20 cellular contexts compared by ENCODE assay signal in the genomic region with DNA sequence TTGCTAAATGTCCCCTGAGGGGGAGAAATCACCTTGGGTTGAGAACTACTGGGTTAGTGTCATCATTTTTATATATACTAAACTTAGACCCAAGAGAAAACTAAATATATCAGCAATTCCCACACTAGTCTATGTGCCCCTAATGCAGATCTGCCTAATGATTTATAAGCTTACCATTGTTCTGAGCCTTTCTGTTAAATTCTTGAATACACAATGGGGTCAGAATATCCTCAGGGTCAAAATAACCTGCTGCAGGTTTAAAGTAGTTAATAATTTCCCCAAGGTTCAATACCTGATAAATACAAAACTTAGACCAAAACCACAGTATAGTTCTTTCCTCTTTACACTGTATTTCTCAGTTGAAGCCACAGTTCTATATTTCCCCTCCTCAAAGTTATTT. TPM values are rescaled to one million over a fixed set of nuclear protein-coding genes. Genes with fewer than 3 reads are reported as not detected.
DNase-seq lines count a peak whose midpoint lies in the region; ATAC-seq, FAIRE-seq and TF ChIP-seq lines count a peak whose summit lies in the region.
"Had no signal": no experiment of that assay in that cellular context is flagged by ENCODE, and none has a peak within 500 bp of the region (broad histone marks: within the 10 kb centered on the region; RNA-seq: fewer than 3 reads in every experiment).

No MANE protein-coding gene starts in this region.

- in situ Hi-C loops in HepG2 (cut with HindIII; ENCODE audit: extremely low pct_ligation_motif_present, low pct_unique_long_range_greater_than_20kb) (no loop called here), gastrocnemius medialis (cut with MboI; ENCODE audit: low sequenced_read_pairs in 4 of 4) (no loop called here)

- H3K9me3 ChIP-seq in HepG2 (ENCODE audit: low read length) (no peaks in the 10 kb centered on the region), gastrocnemius medialis (no peaks in the 10 kb centered on the region)
- H3K9me3 ChIP-seq: SJSA1 had no signal

- FAIRE-seq in GM19239 (lab: Jason Lieb, UNC) (peak; percentile 47), HepG2 (lab: Jason Lieb, UNC) (no peak)
- FAIRE-seq: K562 had no signal

- no TSS peak for BruUV-seq in HepG2 (replicated peaks; lab: Mats Ljungman, UMichigan)

- no peak overlapping the region for H3K9ac ChIP-seq in HepG2 (ENCODE audit: insufficient read depth, low read depth, low read length)

- intact Hi-C loops in HepG2 (cut with micrococcal nuclease; ENCODE audit: unreplicated experiment) (loop anchor here (1.0 kb wide), 1 partner anchor 11 kb away; no protein-coding TSS in a partner anchor), gastrocnemius medialis (cut with DNase I; ENCODE audit: low total_unique reads) (no loop called here)

- no peak for TF ChIP-seq POLR2A in HepG2 (IDR thresholded peaks at IDR 0.05; ENCODE audit: insufficient read depth in 1 of 2, low read depth in 2 of 2, low read length in 2 of 2)
- no peak for TF ChIP-seq POLR2A in gastrocnemius medialis (IDR thresholded peaks at IDR 0.05)

- peak overlapping the region; percentile 37; the same call in 1 of the 2 replicates for H3K4me2 ChIP-seq in HepG2 (ENCODE audit: low read depth, low read length)

- H4K20me1 ChIP-seq in HepG2 (ENCODE audit: insufficient read depth, low read length): peaks cover 5% of the 10 kb centered on the region; the same call in 1 of the 2 replicates

- peaks cover 31% of the 10 kb centered on the region for H3K4me1 Mint-ChIP-seq in type B pancreatic cell (ENCODE audit: unreplicated experiment)
- H3K4me1 Mint-ChIP-seq in activated naive CD4-positive, alpha-beta T cell treated with anti-CD3 and anti-CD28 coated beads, Interleukin-2, amount 10 ng/mL, durations not matched to agents 7 days and 5 days: peaks cover 23% of the 10 kb centered on the region

- ATAC-seq in HepG2 (no peak), gastrocnemius medialis (no peak)
- ATAC-seq: K562, Panc1, T-helper 17 cell had no signal

- no peak overlapping the region for H3K27ac Mint-ChIP-seq in type B pancreatic cell
- no peak overlapping the region for H3K27ac Mint-ChIP-seq in activated naive CD4-positive, alpha-beta T cell treated with anti-CD3 and anti-CD28 coated beads, Interleukin-2, amount 10 ng/mL, durations not matched to agents 7 days and 5 days
- H3K27ac Mint-ChIP-seq: T-helper 17 cell had no signal

- POLR2A ChIA-PET in HepG2 (lab: Yijun Ruan, JAX): no interaction called here

- TF ChIP-seq CTCF in HL-60 (IDR thresholded peaks at IDR 0.05; ENCODE audit: insufficient read depth, low read length) (no peak), HepG2 (CRISPR knock-in tag; IDR thresholded peaks at IDR 0.05) (no peak), gastrocnemius medialis (IDR thresholded peaks at IDR 0.05 in 4 of 5, conservative IDR thresholded peaks at IDR 0.05 in 1 of 5) (no peak), type B pancreatic cell (conservative IDR thresholded peaks at IDR 0.05) (no peak)

- H3K27ac ChIP-seq in HL-60 (replicated peaks): peak overlapping the region; percentile 67
- no peak overlapping the region for H3K27ac ChIP-seq in HepG2 (ENCODE audit: extremely low read length, insufficient read depth, low read length)
- H3K27ac ChIP-seq in gastrocnemius medialis: peak overlapping the region; percentile 3 to 90 (median 70)
- H3K27ac ChIP-seq: SJSA1 had no signal

- TF ChIP-seq EP300 in HepG2 (IDR thresholded peaks at IDR 0.05; ENCODE audit: low read depth in 2 of 2, low read length in 2 of 2): no peak
- no peak for TF ChIP-seq EP300 in HepG2 (CRISPR knock-in tag; IDR thresholded peaks at IDR 0.05; ENCODE audit: borderline replicate concordance)

- no peak for DNase-seq in GM19239 (ENCODE audit: insufficient read length, low spot score)
- no peak for DNase-seq in HL-60 (ENCODE audit: low read depth in 1 of 2, low spot score in 1 of 2)
- no peak for DNase-seq in HepG2 (ENCODE audit: low spot score)
- no peak for DNase-seq in gastrocnemius medialis
- no peak for DNase-seq in type B pancreatic cell (ENCODE audit: extremely low spot score, unreplicated experiment)
- DNase-seq in activated CD8-positive, alpha-beta memory T cell treated with anti-CD3 and anti-CD28 coated beads for 24 hours: no peak
- DNase-seq in activated naive CD4-positive, alpha-beta T cell treated with anti-CD3 and anti-CD28 coated beads, Interleukin-2, amount 10 ng/mL, durations not matched to agents 7 days and 5 days: no peak
- DNase-seq: ACHN, C1 segment of cervical spinal cord, DMS79 treated with DMSO at 0.1 percent for 48 hours, GOT3, NCI-H1417, NCI-H187, NCI-H2227 treated with DMSO at 0.1 percent for 48 hours, NCI-H510A treated with DMSO at 0.1 percent for 48 hours, NCI-H774, T-helper 17 cell had no signal

- H3K4me3 ChIP-seq in HL-60 (replicated peaks; ENCODE audit: insufficient read depth, low read length) (no peak overlapping the region), HepG2 (replicated peaks in 1 of 3; ENCODE audit: insufficient read depth in 1 of 3, low read depth in 2 of 3, low read length in 3 of 3) (no peak overlapping the region; a peak in 1 of 6 replicates), gastrocnemius medialis (no peak overlapping the region)
- H3K4me3 ChIP-seq: K562, SJSA1 had no signal

- H2AFZ ChIP-seq in HepG2 (ENCODE audit: low read length): no peak overlapping the region

- CTCF ChIA-PET in HepG2 (lab: Yijun Ruan, JAX; ENCODE audit: low intra/inter-chr PET ratio, low total read pairs): no interaction called here
- CTCF ChIA-PET in activated naive CD4-positive, alpha-beta T cell treated with anti-CD3 and anti-CD28 coated beads, Interleukin-2, amount 10 ng/mL, durations not matched to agents 7 days and 5 days (lab: Charles Lee): no interaction called here

- H3K36me3 ChIP-seq in HepG2 (replicated peaks in 1 of 2; ENCODE audit: control insufficient read depth in 1 of 2, insufficient read depth in 2 of 2, low read length in 2 of 2) (no peaks in the 10 kb centered on the region), gastrocnemius medialis (no peaks in the 10 kb centered on the region)
- H3K36me3 ChIP-seq: SJSA1 had no signal

- peaks cover 3% of the 10 kb centered on the region for H3K36me3 Mint-ChIP-seq in type B pancreatic cell
- H3K36me3 Mint-ChIP-seq in activated naive CD4-positive, alpha-beta T cell treated with anti-CD3 and anti-CD28 coated beads, Interleukin-2, amount 10 ng/mL, durations not matched to agents 7 days and 5 days: peaks cover 10% of the 10 kb centered on the region

- peaks cover 78% of the 10 kb centered on the region for H3K79me2 ChIP-seq in HepG2 (ENCODE audit: insufficient read depth, low read length)

- H3K4me3 Mint-ChIP-seq in type B pancreatic cell: no peak overlapping the region
- no peak overlapping the region for H3K4me3 Mint-ChIP-seq in activated naive CD4-positive, alpha-beta T cell treated with anti-CD3 and anti-CD28 coated beads, Interleukin-2, amount 10 ng/mL, durations not matched to agents 7 days and 5 days
- H3K4me3 Mint-ChIP-seq: T-helper 17 cell had no signal

- H3K27me3 Mint-ChIP-seq in type B pancreatic cell: no peaks in the 10 kb centered on the region
- H3K27me3 Mint-ChIP-seq in activated naive CD4-positive, alpha-beta T cell treated with anti-CD3 and anti-CD28 coated beads, Interleukin-2, amount 10 ng/mL, durations not matched to agents 7 days and 5 days: no peaks in the 10 kb centered on the region
- H3K27me3 Mint-ChIP-seq: T-helper 17 cell had no signal

- no peak for TF ChIP-seq RAD21 in HepG2 (CRISPR knock-in tag; IDR thresholded peaks at IDR 0.05)

- no peaks in the 10 kb centered on the region for H3K9me3 Mint-ChIP-seq in type B pancreatic cell
- H3K9me3 Mint-ChIP-seq in activated naive CD4-positive, alpha-beta T cell treated with anti-CD3 and anti-CD28 coated beads, Interleukin-2, amount 10 ng/mL, durations not matched to agents 7 days and 5 days: no peaks in the 10 kb centered on the region

- peaks cover 55% of the 10 kb centered on the region for H3K4me1 ChIP-seq in HepG2 (ENCODE audit: insufficient read depth, low read length)
- H3K4me1 ChIP-seq in gastrocnemius medialis: peaks cover 48 to 60% of the 10 kb centered on the region in 2 donors

- H3K27me3 ChIP-seq in HL-60 (ENCODE audit: insufficient read depth, poor library complexity, severe bottlenecking): no peaks in the 10 kb centered on the region
- H3K27me3 ChIP-seq in HepG2 (ENCODE audit: control insufficient read depth in 1 of 2, insufficient read depth in 2 of 2, low read length in 2 of 2): peaks cover 0 to 1% of the 10 kb centered on the region in 2 experiments; a peak in 1 of 5 replicates
- H3K27me3 ChIP-seq in gastrocnemius medialis: no peaks in the 10 kb centered on the region
- H3K27me3 ChIP-seq: SJSA1 had no signal

TF ChIP-seq in HepG2, 621 proteins besides CTCF, POLR2A, EP300 and RAD21 (continues in another document):
- no peak for TF ChIP-seq ZBTB1 (CRISPR knock-in tag; IDR thresholded peaks at IDR 0.05; ENCODE audit: borderline replicate concordance)

RNA-seq across cellular contexts. Expression of a gene that starts 4.6 kb away (rescaled TPM):
- total RNA-seq in HepG2 (2016; rRNA removed; fragmentation: Illumina TruSeq; extraction: Trizol) (16.0 and 17.3 TPM in 2 replicates), gastrocnemius medialis (10 to 100 TPM; 24.7 to 37.9 (median 29.7) TPM), type B pancreatic cell (ENCODE audit: low replicate concordance) (15.1 and 19.6 TPM in 2 replicates)
- 29.5 and 36.0 TPM in 2 replicates for total RNA-seq in HepG2 (2016; cell fraction: cytosol; rRNA removed; fragmentation: Illumina TruSeq; extraction: Trizol; ENCODE audit: low read depth)
- total RNA-seq in HepG2 (2016; cell fraction: insoluble cytoplasmic fraction; rRNA removed; fragmentation: Illumina TruSeq; extraction: Trizol): 14.3 and 15.4 TPM in 2 replicates
- total RNA-seq in HepG2 (2016; cell fraction: membrane; rRNA removed; fragmentation: Illumina TruSeq; extraction: Trizol): 8.3 and 9.1 TPM in 2 replicates
- total RNA-seq in HepG2 (2016; cell fraction: nucleus; rRNA removed; fragmentation: Illumina TruSeq; extraction: Trizol): 37.4 and 38.1 TPM in 2 replicates
- 7.4 and 9.1 TPM in 2 replicates for polyA plus RNA-seq in HepG2 (2011; rRNA removed)
- polyA plus RNA-seq in HepG2 (2011; cell fraction: cytosol; rRNA removed): 4.4 and 6.1 TPM in 2 replicates
- polyA plus RNA-seq in HepG2 (2011; cell fraction: nucleus; rRNA removed): 8.4 and 9.0 TPM in 2 replicates
- polyA plus RNA-seq in HepG2 (2012): 9.2 and 9.8 TPM in 2 replicates
- polyA plus RNA-seq in HepG2 (2016; cell fraction: cytosol; fragmentation: Illumina TruSeq; extraction: Trizol; ENCODE audit: low read depth): 0.53 and 0.77 TPM in 2 replicates
- polyA plus RNA-seq in HepG2 (2016; cell fraction: insoluble cytoplasmic fraction; fragmentation: Illumina TruSeq; extraction: Trizol; ENCODE audit: low read depth): 11.1 and 11.5 TPM in 2 replicates
- 1.3 and 1.6 TPM in 2 replicates for polyA plus RNA-seq in HepG2 (2016; cell fraction: membrane; fragmentation: Illumina TruSeq; extraction: Trizol; ENCODE audit: low read depth)
- 12.4 and 14.5 TPM in 2 replicates for polyA plus RNA-seq in HepG2 (2016; cell fraction: nucleus; fragmentation: Illumina TruSeq; extraction: Trizol; ENCODE audit: insufficient read depth, low read depth)
- 16.6 and 20.1 TPM in 2 replicates for polyA minus RNA-seq in HepG2 (2011; rRNA and poly(A)+ RNA removed; ENCODE audit: low replicate concordance)
- 13.1 and 13.9 TPM in 2 replicates for polyA minus RNA-seq in HepG2 (2011; cell fraction: cytosol; rRNA and poly(A)+ RNA removed)
- polyA minus RNA-seq in HepG2 (2011; cell fraction: nucleus; rRNA and poly(A)+ RNA removed): 80.6 and 100 TPM in 2 replicates
